In genomic region chr11:69666261-69666660, GRCh38 we compare ENCODE assay signal across 1 cellular context.
TF ChIP-seq lines count a peak whose summit lies in the region.

No MANE protein-coding gene starts in this region.

TF ChIP-seq in GM12878, 131 proteins besides CTCF, POLR2A, EP300 and RAD21:
- no peak for TF ChIP-seq WRNIP1 (IDR thresholded peaks at IDR 0.05; ENCODE audit: borderline replicate concordance, low read depth, low read length)
- TF ChIP-seq PAX8 (IDR thresholded peaks at IDR 0.05): no peak
- no peak for TF ChIP-seq TARDBP (IDR thresholded peaks at IDR 0.05; ENCODE audit: borderline replicate concordance)
- TF ChIP-seq PAX5 (IDR thresholded peaks at IDR 0.05; ENCODE audit: borderline replicate concordance, low read depth, low read length): no peak
- TF ChIP-seq RAD51 (IDR thresholded peaks at IDR 0.05): no peak
- no peak for TF ChIP-seq IRF4 (IDR thresholded peaks at IDR 0.05; ENCODE audit: low read depth, low read length)
- no peak for TF ChIP-seq TCF12 (IDR thresholded peaks at IDR 0.05; ENCODE audit: low read depth, low read length)
- TF ChIP-seq SREBF2 (IDR thresholded peaks at IDR 0.05; ENCODE audit: low read length): no peak
- no peak for TF ChIP-seq TCF7 (IDR thresholded peaks at IDR 0.05; ENCODE audit: borderline replicate concordance)
- TF ChIP-seq ZNF217 (IDR thresholded peaks at IDR 0.05): no peak
- TF ChIP-seq TCF3 (IDR thresholded peaks at IDR 0.05; ENCODE audit: borderline replicate concordance, insufficient read depth, low read depth, low read length): no peak
- no peak for TF ChIP-seq ATF7 (IDR thresholded peaks at IDR 0.05; ENCODE audit: low read depth)
- TF ChIP-seq MTA3 (IDR thresholded peaks at IDR 0.05; ENCODE audit: borderline replicate concordance, low read length): no peak
- no peak for TF ChIP-seq HCFC1 (IDR thresholded peaks at IDR 0.05; ENCODE audit: low read length)
- TF ChIP-seq JUNB (IDR thresholded peaks at IDR 0.05): no peak
- TF ChIP-seq SUPT20H (IDR thresholded peaks at IDR 0.05; ENCODE audit: borderline replicate concordance, control insufficient read depth, low read depth, low read length): no peak
- TF ChIP-seq KDM1A (IDR thresholded peaks at IDR 0.05; ENCODE audit: borderline replicate concordance): no peak
- no peak for TF ChIP-seq POLR2AphosphoS2 (IDR thresholded peaks at IDR 0.05; ENCODE audit: low read depth, low read length)
